Comparison of ENCODE assay signal across 26 cellular contexts in genomic region chr2:29724282-29724681, GRCh38.
"Had no signal": no experiment of that assay in that cellular context is flagged by ENCODE, and none has a peak within 500 bp of the region (broad histone marks: within the 10 kb centered on the region; RNA-seq: fewer than 3 reads in every experiment).

No MANE protein-coding gene starts in this region.

- H3K36me3 ChIP-seq: cardiac muscle cell, esophagus muscularis mucosa, gastroesophageal sphincter, heart left ventricle, left ventricle myocardium inferior, thyroid gland had no signal

- ATAC-seq: gastroesophageal sphincter, heart left ventricle, WTC11 had no signal

- H3K27ac Mint-ChIP-seq: activated CD4-positive, alpha-beta T cell treated with anti-CD3 and anti-CD28 coated beads for 36 hours; activated naive CD8-positive, alpha-beta T cell treated with anti-CD3 and anti-CD28 coated beads for 36 hours; activated T-helper 1 cell treated with anti-CD3 and anti-CD28 coated beads, Interleukin-12 subunit alpha, Interleukin-12 subunit beta, Interleukin-2, Interleukin-4 antibody, amounts not matched to agents 30 ng/mL and 10 ng/mL and 1 ng/mL, durations not matched to agents 14 hours and 24 hours and 36 hours; dendritic cell treated with granulocyte-macrophage colony-stimulating factor and Interleukin-4, amounts not matched to agents 40 ng/mL and 50 ng/mL, for 4 days; nephron progenitor cell; WTC11 had no signal

- H3K36me3 Mint-ChIP-seq: activated naive CD8-positive, alpha-beta T cell treated with anti-CD3 and anti-CD28 coated beads for 36 hours; WTC11 had no signal

- H3K4me1 Mint-ChIP-seq: activated CD4-positive, alpha-beta T cell treated with anti-CD3 and anti-CD28 coated beads for 36 hours had no signal

- H3K27me3 ChIP-seq: cardiac muscle cell, esophagus muscularis mucosa, gastroesophageal sphincter, heart left ventricle, thyroid gland had no signal

- H3K4me3 Mint-ChIP-seq: activated CD4-positive, alpha-beta T cell treated with anti-CD3 and anti-CD28 coated beads for 36 hours; activated naive CD8-positive, alpha-beta T cell treated with anti-CD3 and anti-CD28 coated beads for 36 hours; activated T-helper 1 cell treated with anti-CD3 and anti-CD28 coated beads, Interleukin-12 subunit alpha, Interleukin-12 subunit beta, Interleukin-2, Interleukin-4 antibody, amounts not matched to agents 30 ng/mL and 10 ng/mL and 1 ng/mL, durations not matched to agents 14 hours and 24 hours and 36 hours; dendritic cell treated with granulocyte-macrophage colony-stimulating factor and Interleukin-4, amounts not matched to agents 40 ng/mL and 50 ng/mL, for 4 days; nephron progenitor cell; WTC11 had no signal

- H3K4me1 ChIP-seq: esophagus muscularis mucosa, gastroesophageal sphincter, heart left ventricle, left ventricle myocardium inferior, thyroid gland had no signal

- H3K4me3 ChIP-seq: cardiac muscle cell, esophagus muscularis mucosa, gastroesophageal sphincter, heart left ventricle, left ventricle myocardium inferior, thyroid gland had no signal

- H3K9me3 Mint-ChIP-seq: activated naive CD8-positive, alpha-beta T cell treated with anti-CD3 and anti-CD28 coated beads for 36 hours; activated T-helper 1 cell treated with anti-CD3 and anti-CD28 coated beads, Interleukin-12 subunit alpha, Interleukin-12 subunit beta, Interleukin-2, Interleukin-4 antibody, amounts not matched to agents 30 ng/mL and 10 ng/mL and 1 ng/mL, durations not matched to agents 14 hours and 24 hours and 36 hours; dendritic cell treated with granulocyte-macrophage colony-stimulating factor and Interleukin-4, amounts not matched to agents 40 ng/mL and 50 ng/mL, for 4 days; nephron progenitor cell had no signal

- DNase-seq: activated CD4-positive, alpha-beta T cell treated with anti-CD3 and anti-CD28 coated beads for 36 hours; activated CD4-positive, alpha-beta T cell treated with anti-CD3 and anti-CD28 coated beads, Interleukin-2, amount 50 U/mL, for 48 hours; activated gamma-delta T cell treated with Interleukin-2 at 50 U/mL for 16 hours; activated naive CD8-positive, alpha-beta T cell treated with anti-CD3 and anti-CD28 coated beads for 36 hours; activated T-cell treated with anti-CD3 and anti-CD28 coated beads for 4 hours; amniotic stem cell; effector CD8-positive, alpha-beta T cell; heart left ventricle; kidney; left ventricle myocardium inferior; mammary epithelial cell; midbrain; nephron progenitor cell; nucleus accumbens; retina; stimulated activated CD4-positive, alpha-beta T cell treated with anti-CD3 and anti-CD28 coated beads, Interleukin-12 subunit alpha, Interleukin-12 subunit beta, amount 100 ng/mL, for 4 hours; stimulated activated CD4-positive, alpha-beta T cell treated with anti-CD3 and anti-CD28 coated beads, Interleukin-1b, Interleukin-23, amount 100 ng/mL, for 48 hours; stimulated activated CD8-positive, alpha-beta memory T cell treated with anti-CD3 and anti-CD28 coated beads, Interleukin-4, amount 100 ng/mL, for 48 hours; stimulated activated naive CD4-positive, alpha-beta T cell; thyroid gland had no signal

- H3K27ac ChIP-seq: cardiac muscle cell, esophagus muscularis mucosa, gastroesophageal sphincter, heart left ventricle, left ventricle myocardium inferior, thyroid gland had no signal

- H3K9me3 ChIP-seq: esophagus muscularis mucosa, gastroesophageal sphincter, heart left ventricle, left ventricle myocardium inferior, thyroid gland had no signal
